1 cellular context compared by ENCODE assay signal in genomic region chr14:69979882-69980281, GRCh38.
TF ChIP-seq lines count a peak whose summit lies in the region.

No MANE protein-coding gene starts in this region.

TF ChIP-seq in HepG2, 621 proteins besides CTCF, POLR2A, EP300 and RAD21:
- no peak for TF ChIP-seq TFAP4 (IDR thresholded peaks at IDR 0.05; ENCODE audit: borderline replicate concordance, low read depth)
- TF ChIP-seq SMYD3 (CRISPR knock-in tag; IDR thresholded peaks at IDR 0.05), result no peak
- no peak for TF ChIP-seq HNRNPLL (IDR thresholded peaks at IDR 0.05; ENCODE audit: low read depth, low read length, poor library complexity, severe bottlenecking)
- TF ChIP-seq TCF7L2 (IDR thresholded peaks at IDR 0.05; ENCODE audit: low read depth, low read length), result no peak
- TF ChIP-seq BCL6 (CRISPR knock-in tag; IDR thresholded peaks at IDR 0.05), result no peak
- no peak for TF ChIP-seq RBAK (CRISPR knock-in tag; IDR thresholded peaks at IDR 0.05)
- TF ChIP-seq ZNF10 (CRISPR knock-in tag; IDR thresholded peaks at IDR 0.05; ENCODE audit: borderline replicate concordance, low read depth), result no peak
- TF ChIP-seq ZNF83 (CRISPR knock-in tag; IDR thresholded peaks at IDR 0.05; ENCODE audit: borderline replicate concordance), result no peak
- no peak for TF ChIP-seq ZNF225 (CRISPR knock-in tag; IDR thresholded peaks at IDR 0.05)
- TF ChIP-seq ZNF777 (CRISPR knock-in tag; IDR thresholded peaks at IDR 0.05), result no peak
